ENCODE assay signal across 17 cellular contexts in the genomic region with DNA sequence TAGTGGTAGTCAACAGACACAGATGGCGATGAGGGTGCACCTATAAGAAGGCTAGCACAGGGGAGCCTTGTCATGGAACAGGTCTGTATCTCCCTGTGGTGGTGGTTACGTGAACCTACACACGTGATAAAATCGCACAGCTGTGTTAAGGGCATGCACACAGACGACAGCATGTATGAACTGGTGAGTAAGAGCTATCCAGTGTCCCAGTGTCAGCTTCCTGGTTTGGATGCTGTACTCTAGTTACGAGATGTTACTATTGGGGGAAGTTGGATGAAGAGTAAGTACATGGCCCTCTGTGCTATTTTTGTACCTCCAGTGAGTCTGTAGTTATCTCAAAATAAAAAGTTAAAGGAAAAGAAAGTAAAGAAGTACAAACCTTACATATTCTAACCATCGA. TPM values are rescaled to one million over a fixed set of nuclear protein-coding genes. Genes with fewer than 3 reads are reported as not detected.
DNase-seq lines count a peak whose midpoint lies in the region; ATAC-seq, FAIRE-seq and TF ChIP-seq lines count a peak whose summit lies in the region.
"Had no signal": no experiment of that assay in that cellular context is flagged by ENCODE, and none has a peak within 500 bp of the region (broad histone marks: within the 10 kb centered on the region; RNA-seq: fewer than 3 reads in every experiment).

No MANE protein-coding gene starts in this region.

- intact Hi-C loops in dendritic cell treated with granulocyte-macrophage colony-stimulating factor and Interleukin-4, amounts not matched to agents 40 ng/mL and 50 ng/mL, for 4 days (cut with micrococcal nuclease), result no loop called here

- CTCF ChIA-PET in A549 (lab: Yijun Ruan, JAX), result interaction anchor here (0.7 to 1.9 kb wide), 2 partner anchors 9 to 176 kb away, joined by 3 to 9 read pairs; no protein-coding TSS in a partner anchor

- H3K36me3 Mint-ChIP-seq in HFFc6 (ENCODE audit: low read depth), result peaks cover 73% of the 10 kb centered on the region
- peaks cover 100% of the 10 kb centered on the region for H3K36me3 Mint-ChIP-seq in dendritic cell treated with granulocyte-macrophage colony-stimulating factor and Interleukin-4, amounts not matched to agents 40 ng/mL and 50 ng/mL, for 4 days (ENCODE audit: low read depth)

- no peak for TF ChIP-seq POLR2A in A549 (IDR thresholded peaks at IDR 0.05; ENCODE audit: low read length)

- peak overlapping the region in 1 of 2 experiments; percentile 51 for H3K18ac ChIP-seq in mesenchymal stem cell (ENCODE audit: low read depth in 1 of 2, low read length in 2 of 2)

- no peak overlapping the region for H3K4ac ChIP-seq in mesenchymal stem cell (ENCODE audit: low read depth in 1 of 2, low read length in 2 of 2)

- H4K91ac ChIP-seq in mesenchymal stem cell (ENCODE audit: low read length), result no peak overlapping the region

- H2BK15ac ChIP-seq in mesenchymal stem cell (ENCODE audit: low read depth, poor library complexity, severe bottlenecking), result no peak overlapping the region

- TF ChIP-seq EP300 in A549 (IDR thresholded peaks at IDR 0.05), result no peak

- WGBS in A549 (ENCODE audit: missing lambda C conversion rate), result 96% methylated on average over 7 of the region's 7 CpGs
- 95% methylated on average over 6 of the region's 7 CpGs for WGBS in mesenchymal stem cell

- no peak overlapping the region for H3K4me3 Mint-ChIP-seq in HFFc6
- no peak overlapping the region for H3K4me3 Mint-ChIP-seq in dendritic cell treated with granulocyte-macrophage colony-stimulating factor and Interleukin-4, amounts not matched to agents 40 ng/mL and 50 ng/mL, for 4 days
- H3K4me3 Mint-ChIP-seq: B cell; CD4-positive, alpha-beta memory T cell had no signal

- TF ChIP-seq RAD21 in A549 (conservative IDR thresholded peaks at IDR 0.05 in 1 of 2, IDR thresholded peaks at IDR 0.05 in 1 of 2), result no peak

- H3K23ac ChIP-seq in mesenchymal stem cell (ENCODE audit: low read length in 2 of 2), result no peak overlapping the region

- POLR2A ChIA-PET in A549 (lab: Yijun Ruan, JAX), result interaction anchor here (0.8 kb wide), 1 partner anchor 38 kb away, joined by 3 read pairs; no protein-coding TSS in a partner anchor

- no peak overlapping the region for H4K8ac ChIP-seq in mesenchymal stem cell (ENCODE audit: low read length)

- TF ChIP-seq CTCF in A549 (IDR thresholded peaks at IDR 0.05) (no peak), HFFc6 (IDR thresholded peaks at IDR 0.05) (no peak), BE2C (IDR thresholded peaks at IDR 0.05; ENCODE audit: low read depth, low read length) (no peak)

- H3K14ac ChIP-seq in mesenchymal stem cell (ENCODE audit: low read length in 2 of 2), result no peak overlapping the region

- H3K27ac ChIP-seq in A549 (peak overlapping the region; percentile 72 to 82), mesenchymal stem cell (ENCODE audit: low read length, poor library complexity, severe bottlenecking) (peak overlapping the region; percentile 23)

- H3K4me2 ChIP-seq in A549 (peak overlapping the region; percentile 60), mesenchymal stem cell (ENCODE audit: low read length, poor library complexity, severe bottlenecking) (no peak overlapping the region)

- H3K27me3 Mint-ChIP-seq in HFFc6 (ENCODE audit: insufficient read depth), result no peaks in the 10 kb centered on the region; the same call in 1 of the 2 replicates
- H3K27me3 Mint-ChIP-seq in dendritic cell treated with granulocyte-macrophage colony-stimulating factor and Interleukin-4, amounts not matched to agents 40 ng/mL and 50 ng/mL, for 4 days, result no peaks in the 10 kb centered on the region
- H3K27me3 Mint-ChIP-seq: B cell; CD4-positive, alpha-beta memory T cell had no signal

- no peak overlapping the region for H2AFZ ChIP-seq in mesenchymal stem cell (ENCODE audit: low read depth, low read length)

- H3K9me3 ChIP-seq in A549, result peaks cover 6% of the 10 kb centered on the region; the same call in 1 of the 3 replicates
- peaks cover 11% of the 10 kb centered on the region for H3K9me3 ChIP-seq in mesenchymal stem cell (ENCODE audit: control insufficient read depth, low read length)
- no peaks in the 10 kb centered on the region for H3K9me3 ChIP-seq in BE2C

- H3K79me1 ChIP-seq in mesenchymal stem cell (replicated peaks; ENCODE audit: low read length, poor library complexity, severe bottlenecking), result peaks cover 19% of the 10 kb centered on the region

- H3K4me3 ChIP-seq in A549 (no peak overlapping the region), mesenchymal stem cell (ENCODE audit: insufficient read depth in 1 of 2, low read depth in 1 of 2, low read length in 2 of 2) (no peak overlapping the region), BE2C (ENCODE audit: low read depth, low read length) (no peak overlapping the region)

- H2BK5ac ChIP-seq in mesenchymal stem cell (ENCODE audit: low read depth, low read length, poor library complexity, severe bottlenecking), result no peak overlapping the region

- H2AK5ac ChIP-seq in mesenchymal stem cell (ENCODE audit: low read length, severe bottlenecking), result peak overlapping the region; percentile 35

- DNase-seq in A549 (ENCODE audit: low read depth in 1 of 2, low spot score in 1 of 2), result no peak
- no peak for DNase-seq in HFFc6
- DNase-seq in mesenchymal stem cell, result peak; percentile 4
- DNase-seq in stimulated activated CD4-positive, alpha-beta T cell treated with anti-CD3 and anti-CD28 coated beads, Interleukin-15, amount 100 ng/mL, for 24 hours, result no peak
- DNase-seq in NCI-H2227 (lab: John Stamatoyannopoulos, UW; ENCODE audit: unreplicated experiment), result no peak
- no peak for DNase-seq in BE2C
- no peak for DNase-seq in medulla oblongata (ENCODE audit: extremely low spot score)
- DNase-seq: CD4-positive, alpha-beta memory T cell; DMS79; KG1; NCI-H2029; NCI-H2171 treated with DMSO at 0.1 percent for 48 hours; NCI-H510A; RPMI8226 had no signal

- no peak for ATAC-seq in A549

- H3K9ac ChIP-seq in mesenchymal stem cell (ENCODE audit: low read length), result no peak overlapping the region

- FAIRE-seq in A549 (lab: Jason Lieb, UNC), result no peak
- FAIRE-seq: H1 had no signal

- no peak overlapping the region for H2BK120ac ChIP-seq in mesenchymal stem cell (ENCODE audit: low read depth, low read length)

- H3K4me1 ChIP-seq in A549, result peaks cover 38% of the 10 kb centered on the region
- peaks cover 18% of the 10 kb centered on the region for H3K4me1 ChIP-seq in mesenchymal stem cell (ENCODE audit: control insufficient read depth, insufficient read depth, low read depth, low read length)
- H3K4me1 ChIP-seq in BE2C, result no peaks in the 10 kb centered on the region

- H3K4me1 Mint-ChIP-seq in HFFc6 (ENCODE audit: low read depth), result peaks cover 53% of the 10 kb centered on the region
- peaks cover 29% of the 10 kb centered on the region for H3K4me1 Mint-ChIP-seq in dendritic cell treated with granulocyte-macrophage colony-stimulating factor and Interleukin-4, amounts not matched to agents 40 ng/mL and 50 ng/mL, for 4 days (ENCODE audit: low read depth)
- H3K4me1 Mint-ChIP-seq: B cell had no signal

- H3K27me3 ChIP-seq in mesenchymal stem cell (ENCODE audit: control insufficient read depth in 1 of 2, insufficient read depth in 1 of 2, low read length in 2 of 2) (no peaks in the 10 kb centered on the region), BE2C (no peaks in the 10 kb centered on the region)

- peak overlapping the region in 1 of 2 experiments; percentile 72 for H2BK12ac ChIP-seq in mesenchymal stem cell (ENCODE audit: low read length in 2 of 2)

- peaks cover 48 to 77% of the 10 kb centered on the region in 2 experiments for H3K36me3 ChIP-seq in mesenchymal stem cell (ENCODE audit: control insufficient read depth in 1 of 2, insufficient read depth in 2 of 2, low read depth in 1 of 2, low read length in 2 of 2)
- peaks cover 26% of the 10 kb centered on the region for H3K36me3 ChIP-seq in BE2C

- H3K27ac Mint-ChIP-seq in HFFc6, result peak overlapping the region; percentile 98
- H3K27ac Mint-ChIP-seq in dendritic cell treated with granulocyte-macrophage colony-stimulating factor and Interleukin-4, amounts not matched to agents 40 ng/mL and 50 ng/mL, for 4 days, result peak overlapping the region; percentile 27

- no peaks in the 10 kb centered on the region for H3K9me3 Mint-ChIP-seq in HFFc6
- no peaks in the 10 kb centered on the region for H3K9me3 Mint-ChIP-seq in dendritic cell treated with granulocyte-macrophage colony-stimulating factor and Interleukin-4, amounts not matched to agents 40 ng/mL and 50 ng/mL, for 4 days

TF ChIP-seq in A549, 52 proteins besides CTCF, POLR2A, EP300 and RAD21 (continues in another document):
- TF ChIP-seq FOSL2 (IDR thresholded peaks at IDR 0.05), result no peak
- no peak for TF ChIP-seq FOSL2 (CRISPR knock-in tag; IDR thresholded peaks at IDR 0.05)
- TF ChIP-seq ESRRA (IDR thresholded peaks at IDR 0.05; ENCODE audit: borderline replicate concordance, low read length), result no peak
- TF ChIP-seq RNF2 (IDR thresholded peaks at IDR 0.05; ENCODE audit: borderline replicate concordance, low read depth), result no peak
- no peak for TF ChIP-seq MAZ (IDR thresholded peaks at IDR 0.05; ENCODE audit: borderline replicate concordance, low read depth, low read length)

RNA-seq across cellular contexts. Expression of gene MTMR10, which starts 38.2 kb away (rescaled TPM):
- polyA plus RNA-seq in A549 (2011; rRNA removed) (19.3 and 23.1 TPM in 2 replicates), A549 (2017; fragmentation: RNase III; extraction: RNeasy Plus Mini Kit Qiagen cat#74134 plus additional on column Dnase treatment) (11.5 to 11.9 TPM (median 11.6 TPM) in 3 replicates)
- 4.1 and 5.1 TPM in 2 replicates for polyA plus RNA-seq in A549 (2012; cell fraction: cytosol; rRNA removed)
- polyA plus RNA-seq in A549 (2012; cell fraction: nucleus; rRNA removed), result 3.7 and 5.8 TPM in 2 replicates
- polyA minus RNA-seq in A549 (2011; rRNA and poly(A)+ RNA removed), result 12.2 and 13.2 TPM in 2 replicates
- 10 to 100 TPM; 25.4 to 44.5 (median 41.5) TPM for total RNA-seq in HFFc6 (2021; fragmentation: NEBNext Ultra II Directional; extraction: Animal tissue kit (Norgen Biotek cat#: 25700))
- 6.6 TPM for polyA plus RNA-seq in mesenchymal stem cell (2013, experiment 1 of 2)
- 6.7 TPM for polyA plus RNA-seq in mesenchymal stem cell (2013, experiment 2 of 2)
- 13.1 TPM for polyA plus RNA-seq in BE2C (2012; ENCODE audit: insufficient read depth, insufficient read length, low read depth)

RNA-seq across cellular contexts. Expression of gene FAN1, which starts 49.5 kb away (rescaled TPM):
- polyA plus RNA-seq in A549 (2011; rRNA removed), result 22.1 and 22.2 TPM in 2 replicates
- polyA plus RNA-seq in A549 (2012; cell fraction: cytosol; rRNA removed), result 5.2 and 6.2 TPM in 2 replicates
- polyA plus RNA-seq in A549 (2012; cell fraction: nucleus; rRNA removed), result 15.7 and 20.4 TPM in 2 replicates
- 17.4 to 18.2 TPM (median 17.4 TPM) in 3 replicates for polyA plus RNA-seq in A549 (2017; fragmentation: RNase III; extraction: RNeasy Plus Mini Kit Qiagen cat#74134 plus additional on column Dnase treatment)
- 8.1 and 11.1 TPM in 2 replicates for polyA minus RNA-seq in A549 (2011; rRNA and poly(A)+ RNA removed)
- 10 to 100 TPM; 13.3 to 17.2 (median 14.5) TPM for total RNA-seq in HFFc6 (2021; fragmentation: NEBNext Ultra II Directional; extraction: Animal tissue kit (Norgen Biotek cat#: 25700))
- polyA plus RNA-seq in mesenchymal stem cell (2013, experiment 1 of 2), result 4.5 TPM
- polyA plus RNA-seq in mesenchymal stem cell (2013, experiment 2 of 2), result 5.7 TPM
- polyA plus RNA-seq in BE2C (2012; ENCODE audit: insufficient read depth, insufficient read length, low read depth), result 42.9 TPM
